26 cellular contexts compared by ENCODE assay signal in the genomic region with DNA sequence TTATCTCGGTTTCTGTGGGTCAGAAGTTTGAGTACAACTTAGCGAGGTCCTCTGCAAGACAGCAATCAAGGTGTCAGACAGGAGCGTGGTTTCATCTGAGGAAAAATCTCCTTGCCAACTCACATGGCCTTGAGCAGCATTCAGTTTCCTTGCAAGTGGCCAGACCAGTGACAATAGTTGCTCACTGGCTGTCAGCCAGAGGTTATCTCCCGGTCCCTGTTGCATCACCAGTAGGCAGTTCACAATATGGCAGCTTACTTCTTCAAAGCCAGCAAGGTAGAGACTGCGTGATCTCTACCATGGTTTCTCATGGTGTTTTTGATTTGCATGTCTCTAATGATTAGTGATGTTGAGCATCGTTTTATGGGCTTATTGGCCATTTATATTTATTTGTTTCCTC.
"Had no signal": no experiment of that assay in that cellular context is flagged by ENCODE, and none has a peak within 500 bp of the region (broad histone marks: within the 10 kb centered on the region; RNA-seq: fewer than 3 reads in every experiment).

No MANE protein-coding gene starts in this region.

- DNase-seq: activated CD4-positive, alpha-beta T cell treated with anti-CD3 and anti-CD28 coated beads for 36 hours; activated CD4-positive, alpha-beta T cell treated with anti-CD3 and anti-CD28 coated beads, Interleukin-2, amount 50 U/mL, for 4 hours; activated CD8-positive, alpha-beta memory T cell treated with anti-CD3 and anti-CD28 coated beads for 24 hours; activated CD8-positive, alpha-beta memory T cell treated with anti-CD3 and anti-CD28 coated beads, Interleukin-2, amount 50 U/mL, for 4 hours; activated naive CD4-positive, alpha-beta T cell; activated T-cell treated with anti-CD3 and anti-CD28 coated beads, Interleukin-2, amount 50 U/mL, for 24 hours; colonic mucosa; dorsolateral prefrontal cortex; effector memory CD8-positive, alpha-beta T cell; glutamatergic neuron; immature natural killer cell; left lung; naive thymus-derived CD8-positive, alpha-beta T cell; stimulated activated CD4-positive, alpha-beta T cell treated with anti-CD3 and anti-CD28 coated beads, Interleukin-4, amount 100 ng/mL, for 24 hours; stimulated activated naive CD8-positive, alpha-beta T cell treated with anti-CD3 and anti-CD28 coated beads, Interleukin-15, Interleukin-2, amounts not matched to agents 100 U/mL and 50 U/mL, for 24 hours; thyroid gland had no signal

- H3K27ac Mint-ChIP-seq: activated CD4-positive, alpha-beta T cell treated with anti-CD3 and anti-CD28 coated beads for 36 hours; activated naive CD8-positive, alpha-beta T cell; activated T-cell treated with anti-CD3 and anti-CD28 coated beads, Interleukin-2, amount 50 U/mL, for 24 hours; activated T-helper 17 cell treated with anti-CD3 and anti-CD28 coated beads, Interleukin-2, amount 50 U/mL, for 72 hours; effector memory CD8-positive, alpha-beta T cell; immature natural killer cell; naive thymus-derived CD8-positive, alpha-beta T cell; neural progenitor cell; progenitor cell of endocrine pancreas had no signal

- H3K27ac ChIP-seq: colonic mucosa, dorsolateral prefrontal cortex, esophagus muscularis mucosa, hepatocyte, left lung, neural progenitor cell, thyroid gland had no signal

- H3K4me3 Mint-ChIP-seq: activated CD4-positive, alpha-beta T cell treated with anti-CD3 and anti-CD28 coated beads for 36 hours; activated naive CD8-positive, alpha-beta T cell; activated T-cell treated with anti-CD3 and anti-CD28 coated beads, Interleukin-2, amount 50 U/mL, for 24 hours; activated T-helper 17 cell treated with anti-CD3 and anti-CD28 coated beads, Interleukin-2, amount 50 U/mL, for 72 hours; effector memory CD8-positive, alpha-beta T cell; immature natural killer cell; naive thymus-derived CD8-positive, alpha-beta T cell; neural progenitor cell had no signal

- H3K4me3 ChIP-seq: colonic mucosa, dorsolateral prefrontal cortex, esophagus muscularis mucosa, hepatocyte, left lung, lung, neural progenitor cell, thyroid gland had no signal

- H3K79me2 ChIP-seq: hepatocyte had no signal

- H3K9me3 ChIP-seq: colonic mucosa, esophagus muscularis mucosa, left lung, thyroid gland had no signal

- H3K36me3 ChIP-seq: colonic mucosa, esophagus muscularis mucosa, left lung, neural progenitor cell, thyroid gland had no signal

- H3K27me3 Mint-ChIP-seq: effector memory CD8-positive, alpha-beta T cell; progenitor cell of endocrine pancreas had no signal

- H3K4me1 ChIP-seq: colonic mucosa, esophagus muscularis mucosa, left lung, neural progenitor cell, thyroid gland had no signal

- FAIRE-seq: bronchial epithelial cell, endothelial cell of umbilical vein, frontal cortex had no signal

- H3K4me1 Mint-ChIP-seq: activated CD4-positive, alpha-beta T cell treated with anti-CD3 and anti-CD28 coated beads for 36 hours; activated T-helper 17 cell treated with anti-CD3 and anti-CD28 coated beads, Interleukin-2, amount 50 U/mL, for 72 hours; immature natural killer cell; naive thymus-derived CD8-positive, alpha-beta T cell; neural progenitor cell had no signal

- H3K36me3 Mint-ChIP-seq: activated naive CD8-positive, alpha-beta T cell; immature natural killer cell; neural progenitor cell had no signal

- H3K9ac ChIP-seq: neural progenitor cell had no signal

- H3K4me2 ChIP-seq: hepatocyte, neural progenitor cell had no signal

- H2AFZ ChIP-seq: hepatocyte, neural progenitor cell had no signal

- H3K27me3 ChIP-seq: colonic mucosa, dorsolateral prefrontal cortex, esophagus muscularis mucosa, hepatocyte, left lung, neural progenitor cell, thyroid gland had no signal

- H3K9me3 Mint-ChIP-seq: activated T-cell treated with anti-CD3 and anti-CD28 coated beads, Interleukin-2, amount 50 U/mL, for 24 hours; activated T-helper 17 cell treated with anti-CD3 and anti-CD28 coated beads, Interleukin-2, amount 50 U/mL, for 72 hours; effector memory CD8-positive, alpha-beta T cell; immature natural killer cell had no signal

- ATAC-seq: activated CD4-positive, alpha-beta T cell treated with anti-CD3 and anti-CD28 coated beads for 36 hours; activated T-helper 17 cell treated with anti-CD3 and anti-CD28 coated beads, Interleukin-2, amount 50 U/mL, for 72 hours; effector memory CD8-positive, alpha-beta T cell; left lung; naive thymus-derived CD8-positive, alpha-beta T cell; stimulated activated naive CD8-positive, alpha-beta T cell treated with anti-CD3 and anti-CD28 coated beads, Interleukin-15, Interleukin-2, amounts not matched to agents 100 U/mL and 50 U/mL, for 24 hours had no signal
